In the genomic region with DNA sequence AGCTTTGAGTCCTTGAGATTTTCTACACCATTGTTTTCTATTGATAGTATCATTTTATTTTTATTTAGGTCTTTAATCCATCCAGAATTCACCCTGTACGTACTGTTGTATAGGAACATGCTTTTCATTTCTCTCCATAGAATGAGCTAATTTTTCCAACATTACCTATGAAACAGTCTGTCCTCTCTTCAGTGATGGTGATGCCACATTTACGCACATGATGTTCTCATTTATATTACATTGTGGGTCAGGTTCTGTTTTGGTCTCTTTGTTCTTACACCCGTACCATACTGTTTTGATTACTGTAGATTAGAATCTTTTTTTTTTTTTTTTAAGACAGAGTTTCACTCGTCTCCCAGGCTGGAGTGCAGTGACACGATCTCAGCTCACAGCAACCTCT, we compare ENCODE assay signal across 3 cellular contexts.
TF ChIP-seq lines count a peak whose summit lies in the region.

No MANE protein-coding gene starts in this region.

TF ChIP-seq in SK-N-SH, 30 proteins besides CTCF, POLR2A, EP300 and RAD21 (continues in another document):
- no peak for TF ChIP-seq TEAD4 (IDR thresholded peaks at IDR 0.05; ENCODE audit: borderline replicate concordance, insufficient read depth)
- no peak for TF ChIP-seq RFX5 (IDR thresholded peaks at IDR 0.05; ENCODE audit: low read length)
- TF ChIP-seq, protein P1, sequence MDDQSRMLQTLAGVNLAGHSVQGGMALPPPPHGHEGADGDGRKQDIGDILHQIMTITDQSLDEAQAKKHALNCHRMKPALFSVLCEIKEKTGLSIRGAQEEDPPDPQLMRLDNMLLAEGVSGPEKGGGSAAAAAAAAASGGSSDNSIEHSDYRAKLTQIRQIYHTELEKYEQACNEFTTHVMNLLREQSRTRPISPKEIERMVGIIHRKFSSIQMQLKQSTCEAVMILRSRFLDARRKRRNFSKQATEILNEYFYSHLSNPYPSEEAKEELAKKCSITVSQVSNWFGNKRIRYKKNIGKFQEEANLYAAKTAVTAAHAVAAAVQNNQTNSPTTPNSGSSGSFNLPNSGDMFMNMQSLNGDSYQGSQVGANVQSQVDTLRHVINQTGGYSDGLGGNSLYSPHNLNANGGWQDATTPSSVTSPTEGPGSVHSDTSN (IDR thresholded peaks at IDR 0.05) = no peak
- TF ChIP-seq RCOR1 (IDR thresholded peaks at IDR 0.05; ENCODE audit: low read length) = no peak
- TF ChIP-seq SIN3A (IDR thresholded peaks at IDR 0.05; ENCODE audit: borderline replicate concordance, low read depth, low read length) = no peak
- TF ChIP-seq, protein P2, sequence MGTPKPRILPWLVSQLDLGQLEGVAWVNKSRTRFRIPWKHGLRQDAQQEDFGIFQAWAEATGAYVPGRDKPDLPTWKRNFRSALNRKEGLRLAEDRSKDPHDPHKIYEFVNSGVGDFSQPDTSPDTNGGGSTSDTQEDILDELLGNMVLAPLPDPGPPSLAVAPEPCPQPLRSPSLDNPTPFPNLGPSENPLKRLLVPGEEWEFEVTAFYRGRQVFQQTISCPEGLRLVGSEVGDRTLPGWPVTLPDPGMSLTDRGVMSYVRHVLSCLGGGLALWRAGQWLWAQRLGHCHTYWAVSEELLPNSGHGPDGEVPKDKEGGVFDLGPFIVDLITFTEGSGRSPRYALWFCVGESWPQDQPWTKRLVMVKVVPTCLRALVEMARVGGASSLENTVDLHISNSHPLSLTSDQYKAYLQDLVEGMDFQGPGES (IDR thresholded peaks at IDR 0.05; ENCODE audit: low read depth, low read length) = no peak
- TF ChIP-seq YY1 (IDR thresholded peaks at IDR 0.05; ENCODE audit: low read depth) = no peak
- TF ChIP-seq, protein P3, sequence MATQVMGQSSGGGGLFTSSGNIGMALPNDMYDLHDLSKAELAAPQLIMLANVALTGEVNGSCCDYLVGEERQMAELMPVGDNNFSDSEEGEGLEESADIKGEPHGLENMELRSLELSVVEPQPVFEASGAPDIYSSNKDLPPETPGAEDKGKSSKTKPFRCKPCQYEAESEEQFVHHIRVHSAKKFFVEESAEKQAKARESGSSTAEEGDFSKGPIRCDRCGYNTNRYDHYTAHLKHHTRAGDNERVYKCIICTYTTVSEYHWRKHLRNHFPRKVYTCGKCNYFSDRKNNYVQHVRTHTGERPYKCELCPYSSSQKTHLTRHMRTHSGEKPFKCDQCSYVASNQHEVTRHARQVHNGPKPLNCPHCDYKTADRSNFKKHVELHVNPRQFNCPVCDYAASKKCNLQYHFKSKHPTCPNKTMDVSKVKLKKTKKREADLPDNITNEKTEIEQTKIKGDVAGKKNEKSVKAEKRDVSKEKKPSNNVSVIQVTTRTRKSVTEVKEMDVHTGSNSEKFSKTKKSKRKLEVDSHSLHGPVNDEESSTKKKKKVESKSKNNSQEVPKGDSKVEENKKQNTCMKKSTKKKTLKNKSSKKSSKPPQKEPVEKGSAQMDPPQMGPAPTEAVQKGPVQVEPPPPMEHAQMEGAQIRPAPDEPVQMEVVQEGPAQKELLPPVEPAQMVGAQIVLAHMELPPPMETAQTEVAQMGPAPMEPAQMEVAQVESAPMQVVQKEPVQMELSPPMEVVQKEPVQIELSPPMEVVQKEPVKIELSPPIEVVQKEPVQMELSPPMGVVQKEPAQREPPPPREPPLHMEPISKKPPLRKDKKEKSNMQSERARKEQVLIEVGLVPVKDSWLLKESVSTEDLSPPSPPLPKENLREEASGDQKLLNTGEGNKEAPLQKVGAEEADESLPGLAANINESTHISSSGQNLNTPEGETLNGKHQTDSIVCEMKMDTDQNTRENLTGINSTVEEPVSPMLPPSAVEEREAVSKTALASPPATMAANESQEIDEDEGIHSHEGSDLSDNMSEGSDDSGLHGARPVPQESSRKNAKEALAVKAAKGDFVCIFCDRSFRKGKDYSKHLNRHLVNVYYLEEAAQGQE (IDR thresholded peaks at IDR 0.05; ENCODE audit: low read depth, low read length) = no peak
- no peak for TF ChIP-seq EZH2phosphoT487 (IDR thresholded peaks at IDR 0.05; ENCODE audit: borderline replicate concordance, low read depth)
- TF ChIP-seq, protein P4, sequence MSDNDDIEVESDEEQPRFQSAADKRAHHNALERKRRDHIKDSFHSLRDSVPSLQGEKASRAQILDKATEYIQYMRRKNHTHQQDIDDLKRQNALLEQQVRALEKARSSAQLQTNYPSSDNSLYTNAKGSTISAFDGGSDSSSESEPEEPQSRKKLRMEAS (IDR thresholded peaks at IDR 0.05; ENCODE audit: low read depth) = no peak
- no peak for TF ChIP-seq SMC3 (IDR thresholded peaks at IDR 0.05; ENCODE audit: low read depth, low read length)
- TF ChIP-seq MXI1 (IDR thresholded peaks at IDR 0.05; ENCODE audit: low read depth, low read length) = no peak
- TF ChIP-seq GATA2 (CRISPR knock-in tag; IDR thresholded peaks at IDR 0.05) = no peak

TF ChIP-seq in SK-N-SH treated with all-trans-retinoic acid at 6 μM for 48 hours, 23 proteins besides CTCF, POLR2A, EP300 and RAD21:
- TF ChIP-seq, protein P5, sequence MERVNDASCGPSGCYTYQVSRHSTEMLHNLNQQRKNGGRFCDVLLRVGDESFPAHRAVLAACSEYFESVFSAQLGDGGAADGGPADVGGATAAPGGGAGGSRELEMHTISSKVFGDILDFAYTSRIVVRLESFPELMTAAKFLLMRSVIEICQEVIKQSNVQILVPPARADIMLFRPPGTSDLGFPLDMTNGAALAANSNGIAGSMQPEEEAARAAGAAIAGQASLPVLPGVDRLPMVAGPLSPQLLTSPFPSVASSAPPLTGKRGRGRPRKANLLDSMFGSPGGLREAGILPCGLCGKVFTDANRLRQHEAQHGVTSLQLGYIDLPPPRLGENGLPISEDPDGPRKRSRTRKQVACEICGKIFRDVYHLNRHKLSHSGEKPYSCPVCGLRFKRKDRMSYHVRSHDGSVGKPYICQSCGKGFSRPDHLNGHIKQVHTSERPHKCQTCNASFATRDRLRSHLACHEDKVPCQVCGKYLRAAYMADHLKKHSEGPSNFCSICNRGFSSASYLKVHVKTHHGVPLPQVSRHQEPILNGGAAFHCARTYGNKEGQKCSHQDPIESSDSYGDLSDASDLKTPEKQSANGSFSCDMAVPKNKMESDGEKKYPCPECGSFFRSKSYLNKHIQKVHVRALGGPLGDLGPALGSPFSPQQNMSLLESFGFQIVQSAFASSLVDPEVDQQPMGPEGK (CRISPR knock-in tag; IDR thresholded peaks at IDR 0.05; ENCODE audit: borderline replicate concordance) = no peak
- TF ChIP-seq ESRRG (CRISPR knock-in tag; IDR thresholded peaks at IDR 0.05) = no peak
- TF ChIP-seq, protein P6, sequence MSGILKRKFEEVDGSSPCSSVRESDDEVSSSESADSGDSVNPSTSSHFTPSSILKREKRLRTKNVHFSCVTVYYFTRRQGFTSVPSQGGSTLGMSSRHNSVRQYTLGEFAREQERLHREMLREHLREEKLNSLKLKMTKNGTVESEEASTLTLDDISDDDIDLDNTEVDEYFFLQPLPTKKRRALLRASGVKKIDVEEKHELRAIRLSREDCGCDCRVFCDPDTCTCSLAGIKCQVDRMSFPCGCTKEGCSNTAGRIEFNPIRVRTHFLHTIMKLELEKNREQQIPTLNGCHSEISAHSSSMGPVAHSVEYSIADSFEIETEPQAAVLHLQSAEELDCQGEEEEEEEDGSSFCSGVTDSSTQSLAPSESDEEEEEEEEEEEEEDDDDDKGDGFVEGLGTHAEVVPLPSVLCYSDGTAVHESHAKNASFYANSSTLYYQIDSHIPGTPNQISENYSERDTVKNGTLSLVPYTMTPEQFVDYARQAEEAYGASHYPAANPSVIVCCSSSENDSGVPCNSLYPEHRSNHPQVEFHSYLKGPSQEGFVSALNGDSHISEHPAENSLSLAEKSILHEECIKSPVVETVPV (CRISPR knock-in tag; IDR thresholded peaks at IDR 0.05) = no peak
- TF ChIP-seq PPARA (CRISPR knock-in tag; IDR thresholded peaks at IDR 0.05; ENCODE audit: borderline replicate concordance) = no peak

TF ChIP-seq in endothelial cell of umbilical vein, 7 proteins besides CTCF, POLR2A, EP300 and RAD21:
- TF ChIP-seq JUN (IDR thresholded peaks at IDR 0.05; ENCODE audit: borderline replicate concordance, insufficient read depth, insufficient read length, low read depth) (no peak), POLR2AphosphoS5 (IDR thresholded peaks at IDR 0.05; ENCODE audit: insufficient read depth, low read depth, low read length) (no peak), MYC (IDR thresholded peaks at IDR 0.05; ENCODE audit: low read depth, low read length) (no peak), GATA2 (IDR thresholded peaks at IDR 0.05; ENCODE audit: insufficient read depth, insufficient read length, low read depth, low read length) (no peak)
- TF ChIP-seq, protein P4 (IDR thresholded peaks at IDR 0.05; ENCODE audit: insufficient read depth, insufficient read length) = no peak
TF ChIP-seq in endothelial cell of umbilical vein: peak in this region for 0.
